In the genomic region with DNA sequence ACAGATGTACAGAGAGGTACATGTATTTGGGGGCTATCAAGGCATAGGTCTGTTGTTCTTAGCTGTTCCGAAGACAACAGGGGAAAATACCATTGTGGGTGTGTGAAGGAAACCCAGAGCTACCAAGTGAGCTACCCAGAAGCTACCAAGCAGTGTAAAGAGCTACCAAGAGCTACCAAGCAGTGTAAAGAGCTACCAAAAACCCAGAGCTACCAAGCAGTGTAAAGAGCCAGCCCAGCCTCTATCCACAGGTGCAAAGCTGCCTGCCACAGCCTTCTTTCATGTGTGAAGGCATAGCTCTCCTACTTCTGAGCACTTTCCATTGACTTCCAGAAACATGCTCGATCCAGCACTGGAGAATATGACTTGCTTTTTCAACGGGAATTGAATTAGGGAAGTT, we compare ENCODE assay signal across 21 cellular contexts.
"Had no signal": no experiment of that assay in that cellular context is flagged by ENCODE, and none has a peak within 500 bp of the region (broad histone marks: within the 10 kb centered on the region; RNA-seq: fewer than 3 reads in every experiment).

No MANE protein-coding gene starts in this region.

- H3K9me3 ChIP-seq: adrenal gland, SJSA1 had no signal

- H3K27ac Mint-ChIP-seq: activated naive CD4-positive, alpha-beta T cell treated with anti-CD3 and anti-CD28 coated beads, Interleukin-2, amount 50 U/mL, for 72 hours; T-helper 2 cell treated with Interferon-gamma antibody and Interleukin-4, amounts not matched to agents 5 μg/mL and 100 μg/mL, for 36 hours had no signal

- H3K9me3 Mint-ChIP-seq: activated naive CD4-positive, alpha-beta T cell treated with anti-CD3 and anti-CD28 coated beads, Interleukin-2, amount 50 U/mL, for 72 hours had no signal

- ATAC-seq: activated CD4-positive, CD25-positive, alpha-beta regulatory T cell treated with anti-CD3 and anti-CD28 coated beads, Interleukin-2, amount 50 U/mL, for 24 hours; PC-3; SK-N-SH treated with all-trans-retinoic acid at 6 μM for 48 hours had no signal

- H3K4me3 ChIP-seq: adrenal gland, SJSA1 had no signal

- H3K36me3 ChIP-seq: adrenal gland, SJSA1 had no signal

- H3K27ac ChIP-seq: adrenal gland, SJSA1 had no signal

- DNase-seq: activated CD4-positive, alpha-beta T cell treated with anti-CD3 and anti-CD28 coated beads for 48 hours; activated CD4-positive, alpha-beta T cell treated with anti-CD3 and anti-CD28 coated beads, Interleukin-2, amount 50 U/mL, for 48 hours; activated effector memory CD4-positive, alpha-beta T cell treated with anti-CD3 and anti-CD28 coated beads, Interleukin-2, amount 50 U/mL, for 16 hours; activated naive CD4-positive, alpha-beta T cell treated with Interleukin-2 at 50 U/mL for 16 hours; adrenal gland; anterior cingulate cortex; Kasumi-1; NCI-H1105 treated with DMSO at 0.1 percent for 48 hours; NCI-H1436 treated with DMSO at 0.1 percent for 48 hours; NCI-H187; NCI-H2081; NCI-H446; NCI-H524; PC-3; SHP77; SW 1271 had no signal

- H3K4me1 ChIP-seq: adrenal gland, SJSA1 had no signal

- H3K4me3 Mint-ChIP-seq: T-helper 2 cell treated with Interferon-gamma antibody and Interleukin-4, amounts not matched to agents 5 μg/mL and 100 μg/mL, for 36 hours had no signal

- H3K27me3 ChIP-seq: adrenal gland, SJSA1 had no signal
